ENCODE assay signal across 31 cellular contexts in genomic region chr6:164243949-164244348, GRCh38.
"Had no signal": no experiment of that assay in that cellular context is flagged by ENCODE, and none has a peak within 500 bp of the region (broad histone marks: within the 10 kb centered on the region; RNA-seq: fewer than 3 reads in every experiment).

No MANE protein-coding gene starts in this region.

- H3K4me3 ChIP-seq: adrenal gland, MG63 had no signal

- H3K36me3 ChIP-seq: adrenal gland, MG63, WERI-Rb-1 had no signal

- H3K27me3 ChIP-seq: adrenal gland, MG63 had no signal

- H3K4me1 ChIP-seq: adrenal gland had no signal

- H3K9me3 ChIP-seq: adrenal gland, MG63 had no signal

- H3K27ac ChIP-seq: adrenal gland, RWPE1, WERI-Rb-1 had no signal

- ATAC-seq: activated CD8-positive, alpha-beta T cell treated with anti-CD3 and anti-CD28 coated beads for 36 hours; activated naive CD4-positive, alpha-beta T cell treated with anti-CD3 and anti-CD28 coated beads, Interleukin-2, amount 50 U/mL, for 72 hours; Right ventricle myocardium inferior had no signal

- DNase-seq: activated CD4-positive, alpha-beta T cell treated with anti-CD3 and anti-CD28 coated beads for 1 hour; activated CD4-positive, alpha-beta T cell treated with anti-CD3 and anti-CD28 coated beads, Interleukin-2, amount 10 ng/mL, durations not matched to agents 24 days and 14 days; activated CD4-positive, alpha-beta T cell treated with anti-CD3 and anti-CD28 coated beads, Interleukin-2, amount 50 U/mL, for 4 hours; activated CD4-positive, CD25-positive, alpha-beta regulatory T cell; activated CD8-positive, alpha-beta T cell treated with anti-CD3 and anti-CD28 coated beads for 36 hours; activated gamma-delta T cell; activated naive CD4-positive, alpha-beta T cell treated with anti-CD3 and anti-CD28 coated beads for 36 hours; activated T-cell treated with anti-CD3 and anti-CD28 coated beads, Interleukin-2, amount 50 U/mL, for 24 hours; adrenal gland; cerebellar nuclear complex; Kasumi-1; KG1; MG63; NCI-H1048; NCI-H1105 treated with DMSO at 0.1 percent for 48 hours; NCI-H1436; NCI-H1694; NCI-H1930; NCI-H2081 treated with DMSO at 0.1 percent for 48 hours; NCI-H226; NCI-H446 treated with DMSO at 0.1 percent for 48 hours; NCI-H524; SIG-M5; SW 1271; T-helper 1 cell; T-helper 2 cell; T-helper 9 cell; WERI-Rb-1 had no signal
